1 cellular context compared by ENCODE assay signal in the genomic region with DNA sequence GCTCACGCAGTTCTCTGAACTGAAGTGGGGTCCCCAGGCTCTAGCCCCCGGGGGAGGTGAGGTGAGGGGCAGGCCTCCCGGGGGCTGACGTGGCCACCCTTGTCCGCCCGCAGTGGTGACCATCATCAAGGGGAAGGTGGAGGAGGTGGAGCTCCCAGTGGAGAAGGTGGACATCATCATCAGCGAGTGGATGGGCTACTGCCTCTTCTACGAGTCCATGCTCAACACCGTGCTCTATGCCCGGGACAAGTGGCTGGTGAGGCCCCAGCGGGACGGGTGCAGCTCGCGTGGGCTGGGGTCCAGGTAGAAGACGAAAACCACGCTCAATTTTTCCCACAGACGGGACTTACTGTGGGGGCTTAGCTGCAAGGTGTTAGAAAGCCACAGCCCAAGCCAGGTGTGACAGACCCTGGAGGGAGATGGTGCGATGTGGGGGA.
TF ChIP-seq lines count a peak whose summit lies in the region.

No MANE protein-coding gene starts in this region.

TF ChIP-seq in WTC11, 78 proteins besides CTCF, POLR2A, EP300 and RAD21 (continued from another document):
- TF ChIP-seq PRDM15 (CRISPR knock-in tag; IDR thresholded peaks at IDR 0.05) (no peak), IRF2 (CRISPR knock-in tag; IDR thresholded peaks at IDR 0.05; ENCODE audit: borderline replicate concordance, low read depth) (no peak), ZBTB43 (CRISPR knock-in tag; IDR thresholded peaks at IDR 0.05) (no peak), GTF2I (CRISPR knock-in tag; conservative IDR thresholded peaks at IDR 0.05) (no peak)
